17 cellular contexts compared by ENCODE assay signal in genomic region chr18:67845035-67845434, GRCh38.
DNase-seq lines count a peak whose midpoint lies in the region; ATAC-seq, FAIRE-seq and TF ChIP-seq lines count a peak whose summit lies in the region.
"Had no signal": no experiment of that assay in that cellular context is flagged by ENCODE, and none has a peak within 500 bp of the region (broad histone marks: within the 10 kb centered on the region; RNA-seq: fewer than 3 reads in every experiment).

No MANE protein-coding gene starts in this region.

- H3K9ac ChIP-seq in liver (ENCODE audit: low read depth in 1 of 2, low read length in 2 of 2) (no peak overlapping the region), HepG2 (ENCODE audit: insufficient read depth, low read depth, low read length) (no peak overlapping the region)

- CTCF ChIA-PET in HepG2 (lab: Yijun Ruan, JAX; ENCODE audit: low intra/inter-chr PET ratio, low total read pairs), result no interaction called here

- H3K27me3 Mint-ChIP-seq in type B pancreatic cell, result no peaks in the 10 kb centered on the region
- H3K27me3 Mint-ChIP-seq: activated CD4-positive, alpha-beta memory T cell treated with anti-CD3 and anti-CD28 coated beads for 36 hours; natural killer cell treated with Interleukin-12 subunit alpha and Interleukin-12 subunit beta and Interleukin-15 and Interleukin-18, amount 100 ng/mL, for 72 hours had no signal

- H4K20me1 ChIP-seq in HepG2 (ENCODE audit: insufficient read depth, low read length), result no peaks in the 10 kb centered on the region

- TF ChIP-seq POLR2A in HepG2 (IDR thresholded peaks at IDR 0.05; ENCODE audit: insufficient read depth in 1 of 2, low read depth in 2 of 2, low read length in 2 of 2), result no peak

- no peak for DNase-seq in HepG2 (ENCODE audit: low spot score)
- DNase-seq in SK-MEL-5 (ENCODE audit: low read depth, low spot score), result peak; percentile 41
- peak; percentile 3 for DNase-seq in fibroblast of the conjunctiva (ENCODE audit: low read depth)
- no peak for DNase-seq in type B pancreatic cell (ENCODE audit: extremely low spot score, unreplicated experiment)
- DNase-seq in ureter (ENCODE audit: low spot score), result no peak
- no peak for DNase-seq in omental fat pad (ENCODE audit: low spot score)
- DNase-seq: activated CD4-positive, alpha-beta memory T cell treated with anti-CD3 and anti-CD28 coated beads for 36 hours; activated naive CD8-positive, alpha-beta T cell treated with anti-CD3 and anti-CD28 coated beads, Interleukin-2, amount 10 ng/mL, durations not matched to agents 7 days and 5 days; activated T-cell treated with anti-CD3 and anti-CD28 coated beads, Interleukin-2, amount 50 U/mL, for 48 hours; NCI-H2171; stimulated activated CD4-positive, alpha-beta T cell treated with anti-CD3 and anti-CD28 coated beads, Interleukin-1b, Interleukin-23, amount 100 ng/mL, for 48 hours had no signal

- H3K4me1 ChIP-seq in liver (ENCODE audit: control insufficient read depth in 4 of 4, insufficient read depth in 4 of 4, low read length in 3 of 4), result no peaks in the 10 kb centered on the region
- no peaks in the 10 kb centered on the region for H3K4me1 ChIP-seq in HepG2 (ENCODE audit: insufficient read depth, low read length)
- H3K4me1 ChIP-seq: right atrium auricular region had no signal

- no peak for FAIRE-seq in HepG2 (lab: Jason Lieb, UNC)
- FAIRE-seq: TTC549 had no signal

- TF ChIP-seq RAD21 in liver (IDR thresholded peaks at IDR 0.05) (peak; percentile 70 to 71), HepG2 (CRISPR knock-in tag; IDR thresholded peaks at IDR 0.05) (no peak)

- no peaks in the 10 kb centered on the region for H3K27me3 ChIP-seq in liver (ENCODE audit: control insufficient read depth in 4 of 4, insufficient read depth in 4 of 4, low read length in 3 of 4)
- H3K27me3 ChIP-seq in HepG2 (ENCODE audit: control insufficient read depth in 1 of 2, insufficient read depth in 2 of 2, low read length in 2 of 2), result no peaks in the 10 kb centered on the region
- H3K27me3 ChIP-seq: right atrium auricular region had no signal

- in situ Hi-C loops in HepG2 (cut with HindIII; ENCODE audit: extremely low pct_ligation_motif_present, low pct_unique_long_range_greater_than_20kb) (no loop called here), SK-MEL-5 (cut with HindIII; ENCODE audit: low pct_unique_long_range_greater_than_20kb, low sequenced_read_pairs) (no loop called here)

- no TSS peak for BruUV-seq in HepG2 (replicated peaks; lab: Mats Ljungman, UMichigan)

- H3K27ac ChIP-seq in liver (ENCODE audit: low read depth in 1 of 2, low read length in 2 of 2) (no peak overlapping the region), HepG2 (ENCODE audit: extremely low read length, insufficient read depth, low read length) (no peak overlapping the region)
- H3K27ac ChIP-seq: right atrium auricular region had no signal

- H2AFZ ChIP-seq in HepG2 (ENCODE audit: low read length), result no peak overlapping the region

- H3K4me3 ChIP-seq in liver (ENCODE audit: low read depth in 1 of 3, low read length in 3 of 3), result no peak overlapping the region
- no peak overlapping the region for H3K4me3 ChIP-seq in HepG2 (replicated peaks in 1 of 3; ENCODE audit: insufficient read depth in 1 of 3, low read depth in 2 of 3, low read length in 3 of 3)
- H3K4me3 ChIP-seq: right atrium auricular region had no signal

- peak; percentile 32 for TF ChIP-seq CTCF in liver (IDR thresholded peaks at IDR 0.05; ENCODE audit: low read depth, low read length, missing input control)
- TF ChIP-seq CTCF in HepG2 (CRISPR knock-in tag; IDR thresholded peaks at IDR 0.05), result no peak
- no peak for TF ChIP-seq CTCF in type B pancreatic cell (conservative IDR thresholded peaks at IDR 0.05)
- TF ChIP-seq CTCF in omental fat pad (IDR thresholded peaks at IDR 0.05), result no peak

- no peaks in the 10 kb centered on the region for H3K36me3 Mint-ChIP-seq in type B pancreatic cell
- H3K36me3 Mint-ChIP-seq: activated CD4-positive, alpha-beta memory T cell treated with anti-CD3 and anti-CD28 coated beads for 36 hours; activated naive CD8-positive, alpha-beta T cell treated with anti-CD3 and anti-CD28 coated beads, Interleukin-2, amount 10 ng/mL, durations not matched to agents 7 days and 5 days; natural killer cell treated with Interleukin-12 subunit alpha and Interleukin-12 subunit beta and Interleukin-15 and Interleukin-18, amount 100 ng/mL, for 72 hours had no signal

- ATAC-seq in HepG2 (no peak), HG02610 (IDR thresholded peaks at IDR 0.05; ENCODE audit: unreplicated experiment) (no peak), omental fat pad (ENCODE audit: low FRiP score) (no peak)
- ATAC-seq: esophagus mucosa; natural killer cell treated with Interleukin-12 subunit alpha and Interleukin-12 subunit beta and Interleukin-15 and Interleukin-18, amount 100 ng/mL, for 72 hours had no signal

- TF ChIP-seq EP300 in HepG2 (IDR thresholded peaks at IDR 0.05; ENCODE audit: low read depth in 2 of 2, low read length in 2 of 2) (no peak), HepG2 (CRISPR knock-in tag; IDR thresholded peaks at IDR 0.05; ENCODE audit: borderline replicate concordance) (no peak)

- intact Hi-C loops in HepG2 (cut with micrococcal nuclease; ENCODE audit: unreplicated experiment), result no loop called here

- POLR2A ChIA-PET in HepG2 (lab: Yijun Ruan, JAX), result no interaction called here

- H3K4me1 Mint-ChIP-seq in type B pancreatic cell (ENCODE audit: unreplicated experiment), result no peaks in the 10 kb centered on the region
- H3K4me1 Mint-ChIP-seq: activated naive CD8-positive, alpha-beta T cell treated with anti-CD3 and anti-CD28 coated beads, Interleukin-2, amount 10 ng/mL, durations not matched to agents 7 days and 5 days had no signal

- H3K36me3 ChIP-seq in liver (ENCODE audit: control insufficient read depth in 4 of 4, insufficient read depth in 3 of 4, low read depth in 1 of 4, low read length in 3 of 4) (no peaks in the 10 kb centered on the region), HepG2 (replicated peaks in 1 of 2; ENCODE audit: control insufficient read depth in 1 of 2, insufficient read depth in 2 of 2, low read length in 2 of 2) (no peaks in the 10 kb centered on the region)
- H3K36me3 ChIP-seq: right atrium auricular region had no signal

- H3K4me2 ChIP-seq in HepG2 (ENCODE audit: low read depth, low read length), result no peak overlapping the region

- H3K9me3 ChIP-seq in liver (ENCODE audit: control insufficient read depth in 4 of 4, low read length in 3 of 4) (no peaks in the 10 kb centered on the region), HepG2 (ENCODE audit: low read length) (no peaks in the 10 kb centered on the region)
- H3K9me3 ChIP-seq: right atrium auricular region had no signal

- H3K4me3 Mint-ChIP-seq in type B pancreatic cell, result no peak overlapping the region
- H3K4me3 Mint-ChIP-seq: activated CD4-positive, alpha-beta memory T cell treated with anti-CD3 and anti-CD28 coated beads for 36 hours; activated naive CD8-positive, alpha-beta T cell treated with anti-CD3 and anti-CD28 coated beads, Interleukin-2, amount 10 ng/mL, durations not matched to agents 7 days and 5 days; natural killer cell treated with Interleukin-12 subunit alpha and Interleukin-12 subunit beta and Interleukin-15 and Interleukin-18, amount 100 ng/mL, for 72 hours had no signal

- no peaks in the 10 kb centered on the region for H3K9me3 Mint-ChIP-seq in type B pancreatic cell
- H3K9me3 Mint-ChIP-seq: activated CD4-positive, alpha-beta memory T cell treated with anti-CD3 and anti-CD28 coated beads for 36 hours; activated naive CD8-positive, alpha-beta T cell treated with anti-CD3 and anti-CD28 coated beads, Interleukin-2, amount 10 ng/mL, durations not matched to agents 7 days and 5 days had no signal

- H3K27ac Mint-ChIP-seq in type B pancreatic cell, result no peak overlapping the region
- H3K27ac Mint-ChIP-seq: activated CD4-positive, alpha-beta memory T cell treated with anti-CD3 and anti-CD28 coated beads for 36 hours; activated naive CD8-positive, alpha-beta T cell treated with anti-CD3 and anti-CD28 coated beads, Interleukin-2, amount 10 ng/mL, durations not matched to agents 7 days and 5 days; natural killer cell treated with Interleukin-12 subunit alpha and Interleukin-12 subunit beta and Interleukin-15 and Interleukin-18, amount 100 ng/mL, for 72 hours had no signal

- no peaks in the 10 kb centered on the region for H3K79me2 ChIP-seq in HepG2 (ENCODE audit: insufficient read depth, low read length)

TF ChIP-seq in liver, 16 proteins besides CTCF, POLR2A, EP300 and RAD21 (continues in another document):
- no peak for TF ChIP-seq SP1 (IDR thresholded peaks at IDR 0.05)
- no peak for TF ChIP-seq TAF1 (conservative IDR thresholded peaks at IDR 0.05)
- TF ChIP-seq, protein P1, sequence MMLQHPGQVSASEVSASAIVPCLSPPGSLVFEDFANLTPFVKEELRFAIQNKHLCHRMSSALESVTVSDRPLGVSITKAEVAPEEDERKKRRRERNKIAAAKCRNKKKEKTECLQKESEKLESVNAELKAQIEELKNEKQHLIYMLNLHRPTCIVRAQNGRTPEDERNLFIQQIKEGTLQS (IDR thresholded peaks at IDR 0.05), result no peak
- no peak for TF ChIP-seq MAX (IDR thresholded peaks at IDR 0.05)

TF ChIP-seq in HepG2, 621 proteins besides CTCF, POLR2A, EP300 and RAD21:
- TF ChIP-seq ZNF713 (CRISPR knock-in tag; IDR thresholded peaks at IDR 0.05), result no peak
- TF ChIP-seq ELF4 (CRISPR knock-in tag; IDR thresholded peaks at IDR 0.05; ENCODE audit: borderline replicate concordance), result no peak
- TF ChIP-seq ERF (CRISPR knock-in tag; IDR thresholded peaks at IDR 0.05), result no peak
- TF ChIP-seq, protein P2, sequence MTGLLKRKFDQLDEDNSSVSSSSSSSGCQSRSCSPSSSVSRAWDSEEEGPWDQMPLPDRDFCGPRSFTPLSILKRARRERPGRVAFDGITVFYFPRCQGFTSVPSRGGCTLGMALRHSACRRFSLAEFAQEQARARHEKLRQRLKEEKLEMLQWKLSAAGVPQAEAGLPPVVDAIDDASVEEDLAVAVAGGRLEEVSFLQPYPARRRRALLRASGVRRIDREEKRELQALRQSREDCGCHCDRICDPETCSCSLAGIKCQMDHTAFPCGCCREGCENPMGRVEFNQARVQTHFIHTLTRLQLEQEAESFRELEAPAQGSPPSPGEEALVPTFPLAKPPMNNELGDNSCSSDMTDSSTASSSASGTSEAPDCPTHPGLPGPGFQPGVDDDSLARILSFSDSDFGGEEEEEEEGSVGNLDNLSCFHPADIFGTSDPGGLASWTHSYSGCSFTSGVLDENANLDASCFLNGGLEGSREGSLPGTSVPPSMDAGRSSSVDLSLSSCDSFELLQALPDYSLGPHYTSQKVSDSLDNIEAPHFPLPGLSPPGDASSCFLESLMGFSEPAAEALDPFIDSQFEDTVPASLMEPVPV (CRISPR knock-in tag; IDR thresholded peaks at IDR 0.05), result no peak
- TF ChIP-seq ZNF543 (CRISPR knock-in tag; IDR thresholded peaks at IDR 0.05), result no peak
- no peak for TF ChIP-seq ZFYVE20 (CRISPR knock-in tag; IDR thresholded peaks at IDR 0.05; ENCODE audit: borderline replicate concordance, low read depth)
- TF ChIP-seq GATAD1 (CRISPR knock-in tag; IDR thresholded peaks at IDR 0.05), result no peak
- TF ChIP-seq SRSF4 (IDR thresholded peaks at IDR 0.05; ENCODE audit: low read depth, low read length, poor library complexity, severe bottlenecking), result no peak

Comparison
In these comparisons a context has a peak if more than half of its experiments do, and no peak if none do; other contexts are left out.
1. DNase-seq: peak in SK-MEL-5 (single experiment) and fibroblast of the conjunctiva (single experiment); none in HepG2 (single experiment), type B pancreatic cell (single experiment), ureter (single experiment) and omental fat pad (single experiment).